Comparison of ENCODE assay signal across 9 cellular contexts in genomic region chr4:2462218-2462991, GRCh38. TPM values are rescaled to one million over a fixed set of nuclear protein-coding genes. Genes with fewer than 3 reads are reported as not detected.
DNase-seq lines count a peak whose midpoint lies in the region; ATAC-seq and TF ChIP-seq lines count a peak whose summit lies in the region.
"Had no signal": no experiment of that assay in that cellular context is flagged by ENCODE, and none has a peak within 500 bp of the region (broad histone marks: within the 10 kb centered on the region; RNA-seq: fewer than 3 reads in every experiment).

No MANE protein-coding gene starts in this region.

- H3K36me3 ChIP-seq in DND-41 (ENCODE audit: insufficient read depth, low read length) (no peaks in the 10 kb centered on the region), prostate gland (no peaks in the 10 kb centered on the region), urinary bladder (ENCODE audit: insufficient read depth) (no peaks in the 10 kb centered on the region)
- H3K36me3 ChIP-seq: neutrophil had no signal

- H2AFZ ChIP-seq in DND-41 (ENCODE audit: low read depth, low read length), result peak overlapping the region; percentile 67

- 8% methylated on average over 37 of the region's 99 CpGs for WGBS in prostate gland
- WGBS in urinary bladder, result 4% methylated on average over 98 of the region's 99 CpGs

- TF ChIP-seq CTCF in DND-41 (IDR thresholded peaks at IDR 0.05; ENCODE audit: borderline replicate concordance, extremely low read depth, low read length, poor library complexity, severe bottlenecking) (peak; percentile 53), prostate gland (IDR thresholded peaks at IDR 0.05) (peak in 3 of 4 experiments; percentile 44 to 67 (median 65))

- DNase-seq in DND-41 (peak; percentile 60), SW480 (ENCODE audit: low spot score) (peak; percentile 58), amniotic stem cell (lab: John Stamatoyannopoulos, UW) (peak; percentile 46), left ventricle myocardium superior (peak; percentile 86), prostate gland (ENCODE audit: low spot score) (peak; percentile 42)

- TF ChIP-seq POLR2A in prostate gland (IDR thresholded peaks at IDR 0.05), result no peak

- H3K27ac ChIP-seq in DND-41 (ENCODE audit: low read length), result no peak overlapping the region
- peak overlapping the region in 1 of 2 donors; percentile 48 for H3K27ac ChIP-seq in prostate gland
- H3K27ac ChIP-seq in urinary bladder (ENCODE audit: low read depth), result no peak overlapping the region
- H3K27ac ChIP-seq: neutrophil had no signal

- H3K4me2 ChIP-seq in DND-41 (ENCODE audit: insufficient read depth, low read length), result peak overlapping the region; percentile 78

- H3K36me3 Mint-ChIP-seq in IgD-negative memory B cell, result no peaks in the 10 kb centered on the region

- H3K4me1 ChIP-seq in DND-41 (ENCODE audit: insufficient read depth, low read length) (peaks cover 15% of the 10 kb centered on the region), prostate gland (replicated peaks) (no peaks in the 10 kb centered on the region), urinary bladder (ENCODE audit: insufficient read depth) (no peaks in the 10 kb centered on the region)

- peaks cover 32% of the 10 kb centered on the region for H4K20me1 ChIP-seq in DND-41 (ENCODE audit: insufficient read depth, low read length)

- H3K9me3 Mint-ChIP-seq in IgD-negative memory B cell, result no peaks in the 10 kb centered on the region

- peak overlapping the region; percentile 73 to 92 (median 84) for H3K4me3 Mint-ChIP-seq in IgD-negative memory B cell

- peak; percentile 96 for ATAC-seq in DND-41 (ENCODE audit: insufficient read depth, low read depth)
- peak; percentile 69 for ATAC-seq in GM21526 (IDR thresholded peaks at IDR 0.05; ENCODE audit: low FRiP score, unreplicated experiment)
- ATAC-seq in left ventricle myocardium superior, result peak; percentile 97

- peaks cover 39% of the 10 kb centered on the region for H3K27me3 ChIP-seq in DND-41 (ENCODE audit: insufficient read depth, low read length, poor library complexity)
- H3K27me3 ChIP-seq in prostate gland (replicated peaks; ENCODE audit: insufficient read depth), result no peaks in the 10 kb centered on the region

- H3K4me3 ChIP-seq in DND-41 (ENCODE audit: low read depth in 1 of 2, low read length in 2 of 2), result peak overlapping the region; percentile 15 to 52; a peak in 3 of 4 replicates
- peak overlapping the region; percentile 45 to 52 for H3K4me3 ChIP-seq in prostate gland
- peak overlapping the region; percentile 48 for H3K4me3 ChIP-seq in urinary bladder (ENCODE audit: low read depth, low read length)

- intact Hi-C loops in left ventricle myocardium superior (cut with micrococcal nuclease), result loop anchor here (10.0 kb wide), 1 partner anchor 238 kb away; no protein-coding TSS in a partner anchor
- intact Hi-C loops in prostate gland (cut with DNase I), result loop anchor here (5.0 to 10.0 kb wide), 2 partner anchors 240 to 402 kb away; no protein-coding TSS in a partner anchor

- peak overlapping the region; percentile 54 for H3K9ac ChIP-seq in DND-41 (ENCODE audit: low read depth, low read length)

- no peaks in the 10 kb centered on the region for H3K27me3 Mint-ChIP-seq in IgD-negative memory B cell

- 0 out of 2 replicates have a peak, but pooled peaks cover 3% of the 10 kb centered on the region for H3K79me2 ChIP-seq in DND-41 (ENCODE audit: insufficient read depth, low read length)

- H3K4me1 Mint-ChIP-seq in IgD-negative memory B cell, result peaks cover 0 to 9% (median 5%) of the 10 kb centered on the region in 3 donors

- H3K9me3 ChIP-seq in DND-41 (ENCODE audit: insufficient read depth, low read length, severe bottlenecking) (no peaks in the 10 kb centered on the region), prostate gland (no peaks in the 10 kb centered on the region)
- H3K9me3 ChIP-seq: neutrophil had no signal

- no peak overlapping the region for H3K27ac Mint-ChIP-seq in IgD-negative memory B cell

RNA-seq across cellular contexts. Expression of gene RNF4, which starts 6.5 kb away (rescaled TPM):
- 94.0 TPM for polyA plus RNA-seq in IgD-negative memory B cell
- 26.1 TPM for total RNA-seq in left ventricle myocardium superior
- 10 to 100 TPM; 33.9 to 56.1 TPM for total RNA-seq in prostate gland
- total RNA-seq in urinary bladder, result 38.4 TPM
- polyA plus RNA-seq in urinary bladder, result 35.7 TPM

RNA-seq across cellular contexts. Expression of gene CFAP99, which starts 43.6 kb away (rescaled TPM):
- polyA plus RNA-seq in IgD-negative memory B cell, result not detected
- total RNA-seq in left ventricle myocardium superior, result not detected
- 1 to 10 TPM in 1 of 2 donors, under 1 TPM in 1; 0.18 to 7.4 TPM for total RNA-seq in prostate gland
- not detected for total RNA-seq in urinary bladder
- polyA plus RNA-seq in urinary bladder, result 0.06 TPM

RNA-seq across cellular contexts. Expression of gene ZFYVE28, which starts 44.0 kb away (rescaled TPM):
- 1.0 TPM for polyA plus RNA-seq in IgD-negative memory B cell
- 5.6 TPM for total RNA-seq in left ventricle myocardium superior
- total RNA-seq in prostate gland, result 10 to 100 TPM in 1 of 2 donors, 1 to 10 TPM in 1; 6.6 to 30.2 TPM
- 6.3 TPM for total RNA-seq in urinary bladder
- 8.4 TPM for polyA plus RNA-seq in urinary bladder
